8 cellular contexts compared by ENCODE assay signal in the genomic region with DNA sequence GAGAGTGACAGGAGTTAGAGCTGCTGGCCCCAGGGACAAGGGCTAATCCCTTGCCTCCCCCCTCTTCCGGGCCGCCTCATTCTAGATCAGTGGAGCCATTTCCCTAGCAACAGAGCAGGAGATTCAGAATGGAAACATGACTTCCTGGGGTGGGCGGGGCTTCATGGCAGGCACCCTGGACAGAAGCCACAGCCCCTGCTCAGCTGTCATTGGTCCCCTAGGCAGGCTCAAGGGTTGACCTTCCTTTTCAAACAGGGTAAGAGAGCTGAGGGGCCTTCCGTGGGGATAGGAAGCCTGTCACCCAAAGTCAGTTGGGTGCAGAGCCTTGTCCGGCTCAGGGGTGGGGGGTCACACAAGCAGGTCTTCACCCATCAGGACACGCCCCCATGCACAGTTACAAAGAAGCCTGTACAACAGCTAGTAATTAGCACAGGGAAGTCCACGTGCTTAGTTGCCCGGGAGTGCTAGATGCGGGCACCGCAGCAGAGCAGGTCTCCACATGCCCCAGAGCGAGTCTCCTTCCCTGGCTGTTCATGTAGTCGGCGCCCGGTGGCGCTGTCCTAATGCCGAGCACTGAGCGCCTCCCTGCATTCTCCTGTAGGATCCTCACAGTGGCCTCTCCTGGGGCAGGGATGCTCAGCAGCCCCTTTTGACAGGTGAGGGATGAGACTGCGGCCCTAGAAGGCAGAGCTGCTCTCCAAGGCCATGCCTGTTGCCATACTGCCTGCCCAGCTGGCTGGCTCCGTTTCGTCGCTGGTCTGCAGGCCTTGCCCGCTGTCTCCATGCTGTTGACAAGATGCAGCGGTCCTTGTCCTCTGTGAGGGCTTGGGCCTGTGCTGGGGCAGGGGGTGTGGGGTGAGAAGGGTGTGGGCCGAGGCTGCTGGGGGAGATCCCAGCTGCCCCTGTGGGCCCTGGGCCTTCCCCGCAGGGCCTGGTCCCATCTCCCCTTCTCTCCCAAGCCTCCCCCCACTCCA. TPM values are rescaled to one million over a fixed set of nuclear protein-coding genes. Genes with fewer than 3 reads are reported as not detected.
A peak's percentile ranks its signal among the peaks of the same experiment; 100 is the strongest.
DNase-seq lines count a peak whose midpoint lies in the region; ATAC-seq, FAIRE-seq and TF ChIP-seq lines count a peak whose summit lies in the region.

No MANE protein-coding gene starts in this region.

- H3K27ac ChIP-seq in DOHH2 (ENCODE audit: low read depth, low read length) (peak overlapping the region; percentile 39), OCI-LY1 (ENCODE audit: low read depth, low read length, poor library complexity, severe bottlenecking) (peak overlapping the region; percentile 63)

- H3K9me2 ChIP-seq in DOHH2 (replicated peaks; ENCODE audit: control insufficient read depth, low read length) (no peaks in the 10 kb centered on the region), OCI-LY1 (ENCODE audit: low read depth, low read length) (no peaks in the 10 kb centered on the region)

- peak; percentile 34 for DNase-seq in HTR-8/SVneo (ENCODE audit: insufficient read length, low spot score)
- DNase-seq in astrocyte of the spinal cord (ENCODE audit: low read depth, low spot score), result peak; percentile 68
- DNase-seq in hypothalamus (lab: John Stamatoyannopoulos, UW), result peak in 34 of 51 donors; percentile 14 to 74 (median 52)

- no peak for TF ChIP-seq CTCF in DOHH2 (IDR thresholded peaks at IDR 0.05; ENCODE audit: low read depth, low read length, poor library complexity, severe bottlenecking)
- TF ChIP-seq CTCF in OCI-LY1 (IDR thresholded peaks at IDR 0.05; ENCODE audit: low read length), result peak; percentile 41
- TF ChIP-seq CTCF in astrocyte of the spinal cord (IDR thresholded peaks at IDR 0.05; ENCODE audit: low read depth, low read length), result no peak

- H4K20me1 ChIP-seq in DOHH2 (ENCODE audit: control insufficient read depth, insufficient read depth, low read depth, low read length) (peaks cover 27% of the 10 kb centered on the region), OCI-LY1 (ENCODE audit: insufficient read depth, low read length) (no peaks in the 10 kb centered on the region)

- H3K27me3 ChIP-seq in DOHH2 (ENCODE audit: control insufficient read depth, low read length) (no peaks in the 10 kb centered on the region), OCI-LY1 (ENCODE audit: insufficient read depth, low read length) (no peaks in the 10 kb centered on the region), skeletal muscle satellite cell (ENCODE audit: control insufficient read depth, insufficient read depth, low read length) (no peaks in the 10 kb centered on the region)

- H3K79me2 ChIP-seq in DOHH2 (ENCODE audit: control insufficient read depth, low read length) (peaks cover 79% of the 10 kb centered on the region), OCI-LY1 (ENCODE audit: insufficient read depth, low read length) (peaks cover 38% of the 10 kb centered on the region)

- H3K4me3 ChIP-seq in DOHH2 (ENCODE audit: low read length), result peak overlapping the region; percentile 58
- H3K4me3 ChIP-seq in OCI-LY1 (ENCODE audit: low read depth, low read length, poor library complexity, severe bottlenecking), result peak overlapping the region; percentile 32
- H3K4me3 ChIP-seq in astrocyte of the spinal cord (ENCODE audit: low read depth, low read length), result no peak overlapping the region
- peak overlapping the region; percentile 10 for H3K4me3 ChIP-seq in skeletal muscle satellite cell (ENCODE audit: low read length)

- H3K9ac ChIP-seq in OCI-LY1 (ENCODE audit: low read length) (no peak overlapping the region; the same call in 1 of the 2 replicates), skeletal muscle satellite cell (ENCODE audit: low read depth, low read length) (no peak overlapping the region)

- in situ Hi-C loops in astrocyte of the spinal cord (cut with HindIII; ENCODE audit: low sequenced_read_pairs), result no loop called here

- H3K36me3 ChIP-seq in DOHH2 (ENCODE audit: control insufficient read depth, low read length) (peaks cover 39% of the 10 kb centered on the region), OCI-LY1 (ENCODE audit: insufficient read depth, low read length) (peaks cover 27% of the 10 kb centered on the region; the same call in 1 of the 2 replicates), skeletal muscle satellite cell (ENCODE audit: insufficient read depth, low read length) (peaks cover 5% of the 10 kb centered on the region)

- no peak for ATAC-seq in HG03159 (IDR thresholded peaks at IDR 0.05; ENCODE audit: unreplicated experiment)
- ATAC-seq in GM21515 (IDR thresholded peaks at IDR 0.05; ENCODE audit: unreplicated experiment), result no peak

- no peak for FAIRE-seq in HTR-8/SVneo (lab: Jason Lieb, UNC)

- peaks cover 46% of the 10 kb centered on the region for H3K4me1 ChIP-seq in DOHH2 (ENCODE audit: control insufficient read depth, low read length)
- H3K4me1 ChIP-seq in OCI-LY1 (ENCODE audit: insufficient read depth, low read length, severe bottlenecking), result peaks cover 48% of the 10 kb centered on the region
- H3K4me1 ChIP-seq in skeletal muscle satellite cell (ENCODE audit: control insufficient read depth, insufficient read depth, low read length), result peaks cover 45% of the 10 kb centered on the region

- H3K9me3 ChIP-seq in DOHH2 (ENCODE audit: control insufficient read depth, insufficient read depth, low read length) (no peaks in the 10 kb centered on the region), OCI-LY1 (ENCODE audit: low read length) (no peaks in the 10 kb centered on the region), skeletal muscle satellite cell (replicated peaks; ENCODE audit: low read length) (no peaks in the 10 kb centered on the region)

- no peak overlapping the region for H2AFZ ChIP-seq in OCI-LY1 (ENCODE audit: low read length)

- H3K4me2 ChIP-seq in DOHH2 (ENCODE audit: low read length), result peak overlapping the region; percentile 89
- peak overlapping the region; percentile 94; the same call in 1 of the 2 replicates for H3K4me2 ChIP-seq in OCI-LY1 (ENCODE audit: low read length)
- H3K4me2 ChIP-seq in skeletal muscle satellite cell (ENCODE audit: low read length), result peak overlapping the region; percentile 65

- H3F3A ChIP-seq in DOHH2 (ENCODE audit: control insufficient read depth, insufficient read depth) (no peaks in the 10 kb centered on the region), OCI-LY1 (ENCODE audit: insufficient read depth, low read length) (no peaks in the 10 kb centered on the region)

RNA-seq across cellular contexts. Expression of a gene that starts 5.1 kb away (rescaled TPM):
- total RNA-seq in skeletal muscle satellite cell (2012; rRNA removed), result 10.1 and 16.8 TPM in 2 replicates

RNA-seq across cellular contexts. Expression of a gene that starts 54.5 kb away (rescaled TPM):
- total RNA-seq in skeletal muscle satellite cell (2012; rRNA removed), result 6.3 TPM in 2 replicates

RNA-seq across cellular contexts. Expression of a gene that starts 57.8 kb away (rescaled TPM):
- 5.0 and 6.6 TPM in 2 replicates for total RNA-seq in skeletal muscle satellite cell (2012; rRNA removed)
